7 cellular contexts compared by ENCODE assay signal in the genomic region with DNA sequence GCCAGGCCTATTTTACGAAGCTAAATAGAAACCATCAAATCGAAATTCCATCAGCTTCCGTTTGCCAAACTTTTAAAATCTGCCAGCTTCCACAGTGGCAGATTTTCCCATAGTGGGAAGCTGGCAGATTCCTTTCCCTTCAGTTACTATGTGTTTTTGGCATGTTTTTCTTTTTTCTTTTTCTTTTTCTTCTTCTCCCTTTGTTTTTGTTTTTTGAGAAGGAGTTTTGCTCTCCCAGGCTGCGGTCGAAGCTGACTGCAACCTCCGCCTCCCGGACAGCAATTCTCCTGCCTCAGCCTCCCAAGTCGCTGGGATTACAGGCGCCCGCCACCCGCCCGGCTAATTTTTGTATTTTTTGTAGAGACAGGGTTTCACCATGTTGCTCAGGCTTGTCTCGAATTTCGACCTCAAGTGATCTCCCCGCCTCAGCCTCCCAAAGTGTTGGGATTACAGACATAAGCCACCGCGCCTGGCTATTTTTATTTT. TPM values are rescaled to one million over a fixed set of nuclear protein-coding genes. Genes with fewer than 3 reads are reported as not detected.
A peak's percentile ranks its signal among the peaks of the same experiment; 100 is the strongest.
DNase-seq lines count a peak whose midpoint lies in the region; ATAC-seq lines count a peak whose summit lies in the region.

No MANE protein-coding gene starts in this region.

- H3K4me3 ChIP-seq in HUES6 (ENCODE audit: low read depth, low read length): peak overlapping the region; percentile 75
- H3K4me3 ChIP-seq in iPS-20b (ENCODE audit: low read length): peak overlapping the region; percentile 89

- peak overlapping the region; percentile 99 for H3K4me3 Mint-ChIP-seq in stimulated activated naive CD8-positive, alpha-beta T cell treated with anti-CD3 and anti-CD28 coated beads, Interleukin-15, amount 100 ng/mL, for 72 hours

- H3K27ac Mint-ChIP-seq in activated naive CD4-positive, alpha-beta T cell treated with anti-CD3 and anti-CD28 coated beads, Interleukin-2, amount 50 U/mL, for 72 hours: peak overlapping the region; percentile 98 to 100
- H3K27ac Mint-ChIP-seq in stimulated activated naive CD8-positive, alpha-beta T cell treated with anti-CD3 and anti-CD28 coated beads, Interleukin-15, amount 100 ng/mL, for 72 hours: peak overlapping the region; percentile 99 to 100

- ATAC-seq in activated naive CD4-positive, alpha-beta T cell treated with anti-CD3 and anti-CD28 coated beads, Interleukin-2, amount 50 U/mL, for 72 hours: no peak
- no peak for ATAC-seq in stimulated activated naive CD8-positive, alpha-beta T cell treated with anti-CD3 and anti-CD28 coated beads, Interleukin-15, amount 100 ng/mL, for 72 hours
- no peak for ATAC-seq in HG03159 (IDR thresholded peaks at IDR 0.05; ENCODE audit: unreplicated experiment)

- DNase-seq in activated naive CD4-positive, alpha-beta T cell treated with anti-CD3 and anti-CD28 coated beads, Interleukin-2, amount 50 U/mL, for 72 hours (ENCODE audit: low spot score in 2 of 2): no peak
- DNase-seq in stimulated activated naive CD8-positive, alpha-beta T cell treated with anti-CD3 and anti-CD28 coated beads, Interleukin-15, amount 100 ng/mL, for 72 hours: no peak
- DNase-seq in HT-29 (ENCODE audit: low spot score) (no peak), NCI-H2107 (lab: John Stamatoyannopoulos, UW) (no peak)

- H3K27ac ChIP-seq in HUES6 (ENCODE audit: low read depth, low read length) (peak overlapping the region; percentile 95), iPS-20b (ENCODE audit: low read length) (peak overlapping the region; percentile 96)

- peaks cover 6 to 9% of the 10 kb centered on the region in 2 donors for H3K36me3 Mint-ChIP-seq in activated naive CD4-positive, alpha-beta T cell treated with anti-CD3 and anti-CD28 coated beads, Interleukin-2, amount 50 U/mL, for 72 hours

- H3K9me3 ChIP-seq in HUES6 (ENCODE audit: control insufficient read depth, insufficient read depth, low read depth, low read length) (no peaks in the 10 kb centered on the region), iPS-20b (ENCODE audit: insufficient read depth, low read depth, low read length) (no peaks in the 10 kb centered on the region)

- no peaks in the 10 kb centered on the region for H3K27me3 ChIP-seq in HUES6 (ENCODE audit: control insufficient read depth, insufficient read depth, low read length)
- no peaks in the 10 kb centered on the region; the same call in 1 of the 2 replicates for H3K27me3 ChIP-seq in iPS-20b (ENCODE audit: insufficient read depth, low read length)

- H3K27me3 Mint-ChIP-seq in stimulated activated naive CD8-positive, alpha-beta T cell treated with anti-CD3 and anti-CD28 coated beads, Interleukin-15, amount 100 ng/mL, for 72 hours: no peaks in the 10 kb centered on the region

- H3K9ac ChIP-seq in HUES6 (ENCODE audit: low read length) (peak overlapping the region; percentile 96), iPS-20b (ENCODE audit: low read depth, low read length) (peak overlapping the region; percentile 91)

- H3K4me1 ChIP-seq in HUES6 (ENCODE audit: control insufficient read depth, insufficient read depth, low read length): peaks cover 7% of the 10 kb centered on the region; the same call in 1 of the 2 replicates
- H3K4me1 ChIP-seq in iPS-20b (ENCODE audit: insufficient read depth, low read length): 0 out of 2 replicates have a peak, but pooled peaks cover 2% of the 10 kb centered on the region

- no peaks in the 10 kb centered on the region for H3K9me3 Mint-ChIP-seq in activated naive CD4-positive, alpha-beta T cell treated with anti-CD3 and anti-CD28 coated beads, Interleukin-2, amount 50 U/mL, for 72 hours
- H3K9me3 Mint-ChIP-seq in stimulated activated naive CD8-positive, alpha-beta T cell treated with anti-CD3 and anti-CD28 coated beads, Interleukin-15, amount 100 ng/mL, for 72 hours: no peaks in the 10 kb centered on the region

- H3K4me1 Mint-ChIP-seq in stimulated activated naive CD8-positive, alpha-beta T cell treated with anti-CD3 and anti-CD28 coated beads, Interleukin-15, amount 100 ng/mL, for 72 hours: peaks cover 42% of the 10 kb centered on the region

- H3K36me3 ChIP-seq in HUES6 (ENCODE audit: control insufficient read depth, insufficient read depth, low read length) (peaks cover 4% of the 10 kb centered on the region), iPS-20b (ENCODE audit: insufficient read depth, low read depth, low read length) (peaks cover 1% of the 10 kb centered on the region; the same call in 1 of the 2 replicates)

RNA-seq across cellular contexts. Expression of a gene that starts 0.7 kb away (rescaled TPM):
- total RNA-seq in activated naive CD4-positive, alpha-beta T cell treated with anti-CD3 and anti-CD28 coated beads, Interleukin-2, amount 50 U/mL, for 72 hours: 10 to 100 TPM; 19.2 to 41.9 TPM
- 28.7 and 33.9 TPM in 2 replicates for total RNA-seq in HT-29 (2014; rRNA removed; shearing (Covaris generic))

RNA-seq across cellular contexts. Expression of a gene that starts 26.4 kb away (rescaled TPM):
- 10 to 100 TPM; 38.4 to 45.5 TPM for total RNA-seq in activated naive CD4-positive, alpha-beta T cell treated with anti-CD3 and anti-CD28 coated beads, Interleukin-2, amount 50 U/mL, for 72 hours
- 39.6 and 62.1 TPM in 2 replicates for total RNA-seq in HT-29 (2014; rRNA removed; shearing (Covaris generic))

RNA-seq across cellular contexts. Expression of a gene that starts 27.7 kb away (rescaled TPM):
- total RNA-seq in activated naive CD4-positive, alpha-beta T cell treated with anti-CD3 and anti-CD28 coated beads, Interleukin-2, amount 50 U/mL, for 72 hours: 1,000 to 10,000 TPM; 1,602 to 2,658 TPM
- total RNA-seq in HT-29 (2014; rRNA removed; shearing (Covaris generic)): 2,011 and 2,221 TPM in 2 replicates

RNA-seq across cellular contexts. Expression of a gene that starts 44.1 kb away (rescaled TPM):
- 100 to 1,000 TPM; 141 to 185 TPM for total RNA-seq in activated naive CD4-positive, alpha-beta T cell treated with anti-CD3 and anti-CD28 coated beads, Interleukin-2, amount 50 U/mL, for 72 hours
- 266 and 279 TPM in 2 replicates for total RNA-seq in HT-29 (2014; rRNA removed; shearing (Covaris generic))
